In genomic region chr9:37026936-37027581, GRCh38 we compare ENCODE assay signal across 8 cellular contexts. TPM values are rescaled to one million over a fixed set of nuclear protein-coding genes. Genes with fewer than 3 reads are reported as not detected.
A peak's percentile ranks its signal among the peaks of the same experiment; 100 is the strongest.
DNase-seq lines count a peak whose midpoint lies in the region; ATAC-seq, FAIRE-seq and TF ChIP-seq lines count a peak whose summit lies in the region.

No MANE protein-coding gene starts in this region.

- TF ChIP-seq CTCF in GM13977 (IDR thresholded peaks at IDR 0.05; ENCODE audit: extremely low read depth, insufficient read depth, missing control alignments) (no peak), brain (conservative IDR thresholded peaks at IDR 0.05) (no peak), parathyroid adenoma (IDR thresholded peaks at IDR 0.05) (no peak), progenitor cell of endocrine pancreas (IDR thresholded peaks at IDR 0.05; ENCODE audit: unreplicated experiment) (no peak)

- H3K27me3 Mint-ChIP-seq in brain: peaks cover 100% of the 10 kb centered on the region
- peaks cover 95% of the 10 kb centered on the region for H3K27me3 Mint-ChIP-seq in progenitor cell of endocrine pancreas

- in situ Hi-C loops in GM13977 (cut with MboI; ENCODE audit: low pct_unique_long_range_greater_than_20kb, low sequenced_read_pairs, unreplicated experiment): loop anchor here (10.0 kb wide), 1 partner anchor 278 kb away; no protein-coding TSS in a partner anchor

- peaks cover 4% of the 10 kb centered on the region for H3K27me3 ChIP-seq in parathyroid adenoma (ENCODE audit: control insufficient read depth, insufficient read depth, low read length)

- H3K4me2 ChIP-seq in parathyroid adenoma (ENCODE audit: low read length): peak overlapping the region; percentile 34

- peaks cover 3 to 4% (median 3%) of the 10 kb centered on the region in 5 experiments for H3K9me3 Mint-ChIP-seq in brain
- H3K9me3 Mint-ChIP-seq in progenitor cell of endocrine pancreas (ENCODE audit: low read depth): no peaks in the 10 kb centered on the region

- no peak for FAIRE-seq in RCC 7860 (lab: Jason Lieb, UNC)

- no peak overlapping the region for H3K9ac ChIP-seq in parathyroid adenoma

- peak overlapping the region; percentile 77 to 82 (median 79) for H3K4me3 Mint-ChIP-seq in brain
- H3K4me3 Mint-ChIP-seq in progenitor cell of endocrine pancreas (ENCODE audit: low read depth): no peak overlapping the region

- H3K4me1 ChIP-seq in parathyroid adenoma: no peaks in the 10 kb centered on the region

- no peak overlapping the region for H3K4me3 ChIP-seq in parathyroid adenoma (ENCODE audit: low read depth, low read length)

- peak; percentile 0 for ATAC-seq in HG03439 (IDR thresholded peaks at IDR 0.05; ENCODE audit: unreplicated experiment)

- no peaks in the 10 kb centered on the region for H3K36me3 Mint-ChIP-seq in brain
- peaks cover 2% of the 10 kb centered on the region for H3K36me3 Mint-ChIP-seq in progenitor cell of endocrine pancreas (ENCODE audit: insufficient read depth)

- peaks cover 23% of the 10 kb centered on the region for H3K4me1 Mint-ChIP-seq in brain
- H3K4me1 Mint-ChIP-seq in progenitor cell of endocrine pancreas (ENCODE audit: low read depth): peaks cover 7% of the 10 kb centered on the region

- H3K36me3 ChIP-seq in parathyroid adenoma (ENCODE audit: control insufficient read depth, insufficient read depth, low read length): no peaks in the 10 kb centered on the region

- H3K79me2 ChIP-seq in parathyroid adenoma: no peaks in the 10 kb centered on the region

- H2AFZ ChIP-seq in parathyroid adenoma: peak overlapping the region; percentile 48

- DNase-seq in GM13977 (ENCODE audit: low spot score) (peak; percentile 39), progenitor cell of endocrine pancreas (ENCODE audit: low spot score, unreplicated experiment) (no peak), foreskin melanocyte (no peak), NCI-H1436 (lab: John Stamatoyannopoulos, UW) (no peak), RCC 7860 (ENCODE audit: low spot score) (no peak)

- H3K9me3 ChIP-seq in parathyroid adenoma (ENCODE audit: control insufficient read depth, low read length): no peaks in the 10 kb centered on the region

- H3K27ac ChIP-seq in parathyroid adenoma: no peak overlapping the region

- H3K27ac Mint-ChIP-seq in brain (no peak overlapping the region), progenitor cell of endocrine pancreas (no peak overlapping the region)

RNA-seq across cellular contexts. Expression of gene PAX5, which starts 7.0 kb away (rescaled TPM):
- 18.7 TPM for polyA plus RNA-seq in brain (ENCODE audit: insufficient read depth, low read depth, low replicate concordance)
- not detected in 2 replicates for total RNA-seq in progenitor cell of endocrine pancreas
